10 cellular contexts compared by ENCODE assay signal in genomic region chr3:99648091-99648490, GRCh38. TPM values are rescaled to one million over a fixed set of nuclear protein-coding genes. Genes with fewer than 3 reads are reported as not detected.
A peak's percentile ranks its signal among the peaks of the same experiment; 100 is the strongest.
DNase-seq lines count a peak whose midpoint lies in the region; ATAC-seq, FAIRE-seq and TF ChIP-seq lines count a peak whose summit lies in the region.
"Had no signal": no experiment of that assay in that cellular context is flagged by ENCODE, and none has a peak within 500 bp of the region (broad histone marks: within the 10 kb centered on the region; RNA-seq: fewer than 3 reads in every experiment).

No MANE protein-coding gene starts in this region.

- H3K9me3 ChIP-seq in right lobe of liver: no peaks in the 10 kb centered on the region
- no peaks in the 10 kb centered on the region for H3K9me3 ChIP-seq in HepG2 (ENCODE audit: low read length)
- H3K9me3 ChIP-seq: adrenal gland had no signal

- intact Hi-C loops in right lobe of liver (cut with DNase I): no loop called here
- intact Hi-C loops in HepG2 (cut with micrococcal nuclease; ENCODE audit: unreplicated experiment): no loop called here

- 32% methylated on average over 5 of the region's 5 CpGs for WGBS in right lobe of liver (ENCODE audit: insufficient coverage, low coverage, low lambda C conversion rate, missing lambda C conversion rate)
- WGBS in HepG2 (ENCODE audit: low lambda C conversion rate): under 1% methylated on average over 5 of the region's 5 CpGs

- TF ChIP-seq EP300 in HepG2 (IDR thresholded peaks at IDR 0.05; ENCODE audit: low read depth in 2 of 2, low read length in 2 of 2) (no peak), HepG2 (CRISPR knock-in tag; IDR thresholded peaks at IDR 0.05; ENCODE audit: borderline replicate concordance) (no peak)

- no peaks in the 10 kb centered on the region for H3K36me3 ChIP-seq in right lobe of liver
- no peaks in the 10 kb centered on the region for H3K36me3 ChIP-seq in HepG2 (replicated peaks in 1 of 2; ENCODE audit: control insufficient read depth in 1 of 2, insufficient read depth in 2 of 2, low read length in 2 of 2)
- H3K36me3 ChIP-seq in bronchial epithelial cell (ENCODE audit: control insufficient read depth, insufficient read depth, low read length): no peaks in the 10 kb centered on the region
- H3K36me3 ChIP-seq: adrenal gland had no signal

- H3K4me1 ChIP-seq in right lobe of liver (no peaks in the 10 kb centered on the region), HepG2 (ENCODE audit: insufficient read depth, low read length) (no peaks in the 10 kb centered on the region)

- H3K27me3 ChIP-seq in right lobe of liver (no peaks in the 10 kb centered on the region), HepG2 (ENCODE audit: control insufficient read depth in 1 of 2, insufficient read depth in 2 of 2, low read length in 2 of 2) (no peaks in the 10 kb centered on the region; a peak in 1 of 5 replicates), bronchial epithelial cell (ENCODE audit: control insufficient read depth, insufficient read depth, low read length) (no peaks in the 10 kb centered on the region)
- H3K27me3 ChIP-seq: adrenal gland had no signal

- no peak for TF ChIP-seq RAD21 in HepG2 (CRISPR knock-in tag; IDR thresholded peaks at IDR 0.05)

- in situ Hi-C loops in HepG2 (cut with HindIII; ENCODE audit: extremely low pct_ligation_motif_present, low pct_unique_long_range_greater_than_20kb): loop anchor here (10.0 kb wide), 1 partner anchor 107 kb away; no protein-coding TSS in a partner anchor

- BruUV-seq in HepG2 (replicated peaks; lab: Mats Ljungman, UMichigan): no TSS peak

- no peak overlapping the region for H3K27ac ChIP-seq in right lobe of liver
- H3K27ac ChIP-seq in HepG2 (ENCODE audit: extremely low read length, insufficient read depth, low read length): no peak overlapping the region

- DNase-seq in right lobe of liver: no peak
- DNase-seq in HepG2 (ENCODE audit: low spot score): no peak
- peak; percentile 61 for DNase-seq in bronchial epithelial cell (ENCODE audit: low read depth)
- DNase-seq in kidney glomerular epithelial cell (lab: John Stamatoyannopoulos, UW): peak; percentile 53
- DNase-seq in activated CD8-positive, alpha-beta memory T cell treated with anti-CD3 and anti-CD28 coated beads for 24 hours: no peak
- no peak for DNase-seq in Kasumi-1 (lab: John Stamatoyannopoulos, UW)
- no peak for DNase-seq in activated T-cell treated with anti-CD3 and anti-CD28 coated beads, Interleukin-2, amount 50 U/mL, for 1 hour
- DNase-seq: activated CD4-positive, CD25-positive, alpha-beta regulatory T cell; adrenal gland had no signal

- POLR2A ChIA-PET in HepG2 (lab: Yijun Ruan, JAX): no interaction called here

- no peaks in the 10 kb centered on the region for H4K20me1 ChIP-seq in HepG2 (ENCODE audit: insufficient read depth, low read length)

- H3K4me3 ChIP-seq in right lobe of liver: no peak overlapping the region
- H3K4me3 ChIP-seq in HepG2 (replicated peaks in 1 of 3; ENCODE audit: insufficient read depth in 1 of 3, low read depth in 2 of 3, low read length in 3 of 3): no peak overlapping the region
- H3K4me3 ChIP-seq in bronchial epithelial cell (ENCODE audit: low read depth, low read length): no peak overlapping the region
- H3K4me3 ChIP-seq: adrenal gland had no signal

- ATAC-seq in right lobe of liver (peak; percentile 40 to 80 (median 64)), HepG2 (no peak), HG03457 (IDR thresholded peaks at IDR 0.05; ENCODE audit: unreplicated experiment) (no peak)

- CTCF ChIA-PET in HepG2 (lab: Yijun Ruan, JAX; ENCODE audit: low intra/inter-chr PET ratio, low total read pairs): no interaction called here

- TF ChIP-seq POLR2A in right lobe of liver (IDR thresholded peaks at IDR 0.05) (no peak), HepG2 (IDR thresholded peaks at IDR 0.05; ENCODE audit: insufficient read depth in 1 of 2, low read depth in 2 of 2, low read length in 2 of 2) (no peak)

- H2AFZ ChIP-seq in HepG2 (ENCODE audit: low read length): no peak overlapping the region

- no peak for FAIRE-seq in HepG2 (lab: Jason Lieb, UNC)
- no peak for FAIRE-seq in bronchial epithelial cell (lab: Jason Lieb, UNC)

- no peak overlapping the region for H3K4me2 ChIP-seq in HepG2 (ENCODE audit: low read depth, low read length)

- no peak overlapping the region for H3K9ac ChIP-seq in HepG2 (ENCODE audit: insufficient read depth, low read depth, low read length)

- no peaks in the 10 kb centered on the region for H3K79me2 ChIP-seq in HepG2 (ENCODE audit: insufficient read depth, low read length)

- TF ChIP-seq CTCF in right lobe of liver (IDR thresholded peaks at IDR 0.05) (no peak), HepG2 (CRISPR knock-in tag; IDR thresholded peaks at IDR 0.05) (no peak), bronchial epithelial cell (IDR thresholded peaks at IDR 0.05; ENCODE audit: insufficient read depth, low read length, severe bottlenecking) (no peak)

TF ChIP-seq in HepG2, 621 proteins besides CTCF, POLR2A, EP300 and RAD21 (continues in another document):
- TF ChIP-seq ZNF549 (CRISPR knock-in tag; IDR thresholded peaks at IDR 0.05) (no peak), ZNF446 (CRISPR knock-in tag; IDR thresholded peaks at IDR 0.05) (no peak), ZNF430 (CRISPR knock-in tag; IDR thresholded peaks at IDR 0.05) (no peak), CC2D1A (CRISPR knock-in tag; IDR thresholded peaks at IDR 0.05) (no peak), TCF7L2 (IDR thresholded peaks at IDR 0.05; ENCODE audit: low read depth, low read length) (no peak), KLF15 (CRISPR knock-in tag; IDR thresholded peaks at IDR 0.05; ENCODE audit: borderline replicate concordance) (no peak), MTA1 (CRISPR knock-in tag; IDR thresholded peaks at IDR 0.05; ENCODE audit: borderline replicate concordance) (no peak), XBP1 (CRISPR knock-in tag; IDR thresholded peaks at IDR 0.05) (no peak), HNF4A (CRISPR knock-in tag; IDR thresholded peaks at IDR 0.05) (no peak), ZNF124 (CRISPR knock-in tag; IDR thresholded peaks at IDR 0.05) (no peak), PPARG (CRISPR knock-in tag; conservative IDR thresholded peaks at IDR 0.05) (no peak), NCOA5 (CRISPR knock-in tag; IDR thresholded peaks at IDR 0.05) (no peak), ARNT (IDR thresholded peaks at IDR 0.05) (no peak)
- TF ChIP-seq, protein P1, sequence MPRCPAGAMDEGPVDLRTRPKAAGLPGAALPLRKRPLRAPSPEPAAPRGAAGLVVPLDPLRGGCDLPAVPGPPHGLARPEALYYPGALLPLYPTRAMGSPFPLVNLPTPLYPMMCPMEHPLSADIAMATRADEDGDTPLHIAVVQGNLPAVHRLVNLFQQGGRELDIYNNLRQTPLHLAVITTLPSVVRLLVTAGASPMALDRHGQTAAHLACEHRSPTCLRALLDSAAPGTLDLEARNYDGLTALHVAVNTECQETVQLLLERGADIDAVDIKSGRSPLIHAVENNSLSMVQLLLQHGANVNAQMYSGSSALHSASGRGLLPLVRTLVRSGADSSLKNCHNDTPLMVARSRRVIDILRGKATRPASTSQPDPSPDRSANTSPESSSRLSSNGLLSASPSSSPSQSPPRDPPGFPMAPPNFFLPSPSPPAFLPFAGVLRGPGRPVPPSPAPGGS (CRISPR knock-in tag; IDR thresholded peaks at IDR 0.05): no peak
- TF ChIP-seq, protein P2, sequence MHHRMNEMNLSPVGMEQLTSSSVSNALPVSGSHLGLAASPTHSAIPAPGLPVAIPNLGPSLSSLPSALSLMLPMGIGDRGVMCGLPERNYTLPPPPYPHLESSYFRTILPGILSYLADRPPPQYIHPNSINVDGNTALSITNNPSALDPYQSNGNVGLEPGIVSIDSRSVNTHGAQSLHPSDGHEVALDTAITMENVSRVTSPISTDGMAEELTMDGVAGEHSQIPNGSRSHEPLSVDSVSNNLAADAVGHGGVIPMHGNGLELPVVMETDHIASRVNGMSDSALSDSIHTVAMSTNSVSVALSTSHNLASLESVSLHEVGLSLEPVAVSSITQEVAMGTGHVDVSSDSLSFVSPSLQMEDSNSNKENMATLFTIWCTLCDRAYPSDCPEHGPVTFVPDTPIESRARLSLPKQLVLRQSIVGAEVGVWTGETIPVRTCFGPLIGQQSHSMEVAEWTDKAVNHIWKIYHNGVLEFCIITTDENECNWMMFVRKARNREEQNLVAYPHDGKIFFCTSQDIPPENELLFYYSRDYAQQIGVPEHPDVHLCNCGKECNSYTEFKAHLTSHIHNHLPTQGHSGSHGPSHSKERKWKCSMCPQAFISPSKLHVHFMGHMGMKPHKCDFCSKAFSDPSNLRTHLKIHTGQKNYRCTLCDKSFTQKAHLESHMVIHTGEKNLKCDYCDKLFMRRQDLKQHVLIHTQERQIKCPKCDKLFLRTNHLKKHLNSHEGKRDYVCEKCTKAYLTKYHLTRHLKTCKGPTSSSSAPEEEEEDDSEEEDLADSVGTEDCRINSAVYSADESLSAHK (CRISPR knock-in tag; IDR thresholded peaks at IDR 0.05; ENCODE audit: borderline replicate concordance): no peak

RNA-seq across cellular contexts. Expression of gene COL8A1, which starts 9.7 kb away (rescaled TPM):
- total RNA-seq in right lobe of liver (1 to 10 TPM in 2 of 6 experiments, under 1 TPM in 4; 0.56 to 1.5 (median 0.79) TPM), HepG2 (2016; rRNA removed; fragmentation: Illumina TruSeq; extraction: Trizol) (not detected in 2 replicates), bronchial epithelial cell (2.7 and 3.9 TPM in 2 replicates)
- not detected in 2 replicates for total RNA-seq in HepG2 (2016; cell fraction: cytosol; rRNA removed; fragmentation: Illumina TruSeq; extraction: Trizol; ENCODE audit: low read depth)
- total RNA-seq in HepG2 (2016; cell fraction: insoluble cytoplasmic fraction; rRNA removed; fragmentation: Illumina TruSeq; extraction: Trizol): not detected in 2 replicates
- not detected in 2 replicates for total RNA-seq in HepG2 (2016; cell fraction: membrane; rRNA removed; fragmentation: Illumina TruSeq; extraction: Trizol)
- total RNA-seq in HepG2 (2016; cell fraction: nucleus; rRNA removed; fragmentation: Illumina TruSeq; extraction: Trizol): not detected in 2 replicates
- not detected in 2 replicates for polyA plus RNA-seq in HepG2 (2011; rRNA removed)
- polyA plus RNA-seq in HepG2 (2011; cell fraction: cytosol; rRNA removed): not detected in 2 replicates
- polyA plus RNA-seq in HepG2 (2011; cell fraction: nucleus; rRNA removed): not detected in 2 replicates
- polyA plus RNA-seq in HepG2 (2012): 0.05 TPM in 1 of 2 replicates, not detected in the other
- polyA plus RNA-seq in HepG2 (2016; cell fraction: cytosol; fragmentation: Illumina TruSeq; extraction: Trizol; ENCODE audit: low read depth): not detected in 2 replicates
- not detected in 2 replicates for polyA plus RNA-seq in HepG2 (2016; cell fraction: insoluble cytoplasmic fraction; fragmentation: Illumina TruSeq; extraction: Trizol; ENCODE audit: low read depth)
- not detected in 2 replicates for polyA plus RNA-seq in HepG2 (2016; cell fraction: membrane; fragmentation: Illumina TruSeq; extraction: Trizol; ENCODE audit: low read depth)
- polyA plus RNA-seq in HepG2 (2016; cell fraction: nucleus; fragmentation: Illumina TruSeq; extraction: Trizol; ENCODE audit: insufficient read depth, low read depth): not detected in 2 replicates
- polyA minus RNA-seq in HepG2 (2011; rRNA and poly(A)+ RNA removed; ENCODE audit: low replicate concordance): not detected in 2 replicates
- polyA minus RNA-seq in HepG2 (2011; cell fraction: cytosol; rRNA and poly(A)+ RNA removed): not detected in 2 replicates
- polyA minus RNA-seq in HepG2 (2011; cell fraction: nucleus; rRNA and poly(A)+ RNA removed): 0.12 TPM in 1 of 2 replicates, not detected in the other

Comparison
In these comparisons a context has a peak if more than half of its experiments do, and no peak if none do; other contexts are left out.
1. ATAC-seq: peak in right lobe of liver (4 of 4); none in HepG2 (single experiment) and HG03457 (single experiment).
2. DNase-seq: peak in bronchial epithelial cell (single experiment) and kidney glomerular epithelial cell (single experiment); none in right lobe of liver (0 of 3), HepG2 (single experiment), activated CD8-positive, alpha-beta memory T cell treated with anti-CD3 and anti-CD28 coated beads for 24 hours (single experiment), Kasumi-1 (0 of 2) and activated T-cell treated with anti-CD3 and anti-CD28 coated beads, Interleukin-2, amount 50 U/mL, for 1 hour (single experiment).